27 cellular contexts compared by ENCODE assay signal in the genomic region with DNA sequence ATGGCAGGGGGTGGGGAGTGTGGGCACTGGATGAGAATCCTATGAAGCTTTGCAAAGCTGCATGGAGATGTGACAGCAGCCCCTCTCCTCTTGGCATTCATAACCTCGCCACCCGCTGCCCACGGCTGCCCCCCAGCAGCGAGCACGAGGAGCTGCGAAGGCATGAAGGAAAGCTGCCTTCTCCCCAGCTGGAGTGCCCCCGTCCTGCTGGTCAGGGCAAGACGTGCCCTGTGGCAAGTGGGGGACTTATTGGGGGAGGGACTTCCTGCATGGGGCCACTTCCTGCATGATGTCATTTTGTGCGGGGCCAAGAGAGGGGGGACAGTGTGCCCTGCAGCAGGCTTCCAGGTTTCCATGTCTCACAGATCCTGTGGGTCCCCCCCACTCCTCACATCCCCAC.
A peak's percentile ranks its signal among the peaks of the same experiment; 100 is the strongest.
DNase-seq lines count a peak whose midpoint lies in the region; ATAC-seq and TF ChIP-seq lines count a peak whose summit lies in the region.
"Had no signal": no experiment of that assay in that cellular context is flagged by ENCODE, and none has a peak within 500 bp of the region (broad histone marks: within the 10 kb centered on the region; RNA-seq: fewer than 3 reads in every experiment).

No MANE protein-coding gene starts in this region.

- TF ChIP-seq CTCF in chondrocyte (IDR thresholded peaks at IDR 0.05) (peak; percentile 22), type B pancreatic cell (conservative IDR thresholded peaks at IDR 0.05) (no peak)

- H3K27me3 Mint-ChIP-seq in chondrocyte (ENCODE audit: low read depth) = no peaks in the 10 kb centered on the region
- H3K27me3 Mint-ChIP-seq in type B pancreatic cell = peaks cover 23% of the 10 kb centered on the region
- peaks cover 21% of the 10 kb centered on the region for H3K27me3 Mint-ChIP-seq in stimulated activated naive CD8-positive, alpha-beta T cell treated with anti-CD3 and anti-CD28 coated beads, Interleukin-15, amount 100 ng/mL, for 72 hours
- H3K27me3 Mint-ChIP-seq: stimulated activated naive B cell treated with anti-CD40 and anti-IgM and Interleukin-4, amounts not matched to agents 10 μg/mL and 1 μg/mL and 100 μg/mL, for 72 hours had no signal

- H3K36me3 Mint-ChIP-seq in chondrocyte (ENCODE audit: low read depth) (no peaks in the 10 kb centered on the region), type B pancreatic cell (no peaks in the 10 kb centered on the region)
- H3K36me3 Mint-ChIP-seq: activated CD4-positive, alpha-beta memory T cell treated with anti-CD3 and anti-CD28 coated beads for 36 hours; neural progenitor cell; stimulated activated naive B cell treated with anti-CD40 and anti-IgM and Interleukin-4, amounts not matched to agents 10 μg/mL and 1 μg/mL and 100 μg/mL, for 72 hours had no signal

- no peak overlapping the region for H3K4me3 Mint-ChIP-seq in chondrocyte (ENCODE audit: unreplicated experiment)
- H3K4me3 Mint-ChIP-seq in type B pancreatic cell = no peak overlapping the region
- H3K4me3 Mint-ChIP-seq in stimulated activated naive CD8-positive, alpha-beta T cell treated with anti-CD3 and anti-CD28 coated beads, Interleukin-15, amount 100 ng/mL, for 72 hours = no peak overlapping the region
- H3K4me3 Mint-ChIP-seq: activated CD4-positive, alpha-beta memory T cell treated with anti-CD3 and anti-CD28 coated beads for 36 hours; neural progenitor cell; stimulated activated naive B cell treated with anti-CD40 and anti-IgM and Interleukin-4, amounts not matched to agents 10 μg/mL and 1 μg/mL and 100 μg/mL, for 72 hours had no signal

- ATAC-seq in stimulated activated naive CD8-positive, alpha-beta T cell treated with anti-CD3 and anti-CD28 coated beads, Interleukin-15, amount 100 ng/mL, for 72 hours = no peak
- ATAC-seq in GM21717 (IDR thresholded peaks at IDR 0.05; ENCODE audit: unreplicated experiment) (no peak), GM19324 (IDR thresholded peaks at IDR 0.05; ENCODE audit: low FRiP score, unreplicated experiment) (no peak)
- ATAC-seq: left colon; stimulated activated naive B cell treated with anti-CD40 and anti-IgM and Interleukin-4, amounts not matched to agents 10 μg/mL and 1 μg/mL and 100 μg/mL, for 72 hours had no signal

- DNase-seq in activated CD8-positive, alpha-beta memory T cell treated with anti-CD3 and anti-CD28 coated beads, Interleukin-2, amount 50 U/mL, for 48 hours = peak; percentile 13
- no peak for DNase-seq in activated CD8-positive, alpha-beta memory T cell treated with anti-CD3 and anti-CD28 coated beads for 24 hours
- DNase-seq in chondrocyte (ENCODE audit: low spot score) (no peak), mesenteric fat pad (ENCODE audit: low spot score) (peak; percentile 78), type B pancreatic cell (ENCODE audit: extremely low spot score, unreplicated experiment) (peak; percentile 27)
- DNase-seq in stimulated activated naive CD8-positive, alpha-beta T cell treated with anti-CD3 and anti-CD28 coated beads, Interleukin-15, amount 100 ng/mL, for 72 hours = no peak
- DNase-seq: 8988T; activated CD4-positive, alpha-beta memory T cell treated with anti-CD3 and anti-CD28 coated beads for 36 hours; activated gamma-delta T cell treated with Interleukin-2 at 50 U/mL for 16 hours; activated T-cell treated with anti-CD3 and anti-CD28 coated beads for 4 hours; AML-193; dermis blood vessel endothelial cell; DMS79 treated with DMSO at 0.1 percent for 48 hours; GOT3; KBM-7; left colon; NCI-H146; NCI-H2171 treated with DMSO at 0.1 percent for 48 hours; NCI-H524 treated with DMSO at 0.1 percent for 48 hours; RPMI8226; stimulated activated CD4-positive, alpha-beta T cell treated with anti-CD3 and anti-CD28 coated beads, Interleukin-2, amount 100 ng/mL, for 48 hours; stimulated activated naive B cell treated with anti-CD40 and anti-IgM and Interleukin-4, amounts not matched to agents 10 μg/mL and 1 μg/mL and 100 μg/mL, for 72 hours; T-helper 9 cell; thyroid gland had no signal

- no peaks in the 10 kb centered on the region for H3K9me3 Mint-ChIP-seq in chondrocyte (ENCODE audit: low read depth)
- H3K9me3 Mint-ChIP-seq in type B pancreatic cell = no peaks in the 10 kb centered on the region
- H3K9me3 Mint-ChIP-seq in stimulated activated naive CD8-positive, alpha-beta T cell treated with anti-CD3 and anti-CD28 coated beads, Interleukin-15, amount 100 ng/mL, for 72 hours = no peaks in the 10 kb centered on the region
- H3K9me3 Mint-ChIP-seq: activated CD4-positive, alpha-beta memory T cell treated with anti-CD3 and anti-CD28 coated beads for 36 hours had no signal

- H3K4me1 Mint-ChIP-seq in chondrocyte (ENCODE audit: low read depth) (peaks cover 23% of the 10 kb centered on the region), type B pancreatic cell (ENCODE audit: unreplicated experiment) (peaks cover 18% of the 10 kb centered on the region)
- no peaks in the 10 kb centered on the region for H3K4me1 Mint-ChIP-seq in stimulated activated naive CD8-positive, alpha-beta T cell treated with anti-CD3 and anti-CD28 coated beads, Interleukin-15, amount 100 ng/mL, for 72 hours
- H3K4me1 Mint-ChIP-seq: stimulated activated naive B cell treated with anti-CD40 and anti-IgM and Interleukin-4, amounts not matched to agents 10 μg/mL and 1 μg/mL and 100 μg/mL, for 72 hours had no signal

- H3K27ac Mint-ChIP-seq in chondrocyte (ENCODE audit: unreplicated experiment) (no peak overlapping the region), type B pancreatic cell (no peak overlapping the region)
- H3K27ac Mint-ChIP-seq in stimulated activated naive CD8-positive, alpha-beta T cell treated with anti-CD3 and anti-CD28 coated beads, Interleukin-15, amount 100 ng/mL, for 72 hours = no peak overlapping the region
- H3K27ac Mint-ChIP-seq: activated CD4-positive, alpha-beta memory T cell treated with anti-CD3 and anti-CD28 coated beads for 36 hours; neural progenitor cell; stimulated activated naive B cell treated with anti-CD40 and anti-IgM and Interleukin-4, amounts not matched to agents 10 μg/mL and 1 μg/mL and 100 μg/mL, for 72 hours had no signal

Comparison
In these comparisons a context has a peak if more than half of its experiments do, and no peak if none do; other contexts are left out.
1. DNase-seq: peak in activated CD8-positive, alpha-beta memory T cell treated with anti-CD3 and anti-CD28 coated beads, Interleukin-2, amount 50 U/mL, for 48 hours (single experiment), mesenteric fat pad (single experiment) and type B pancreatic cell (single experiment); none in activated CD8-positive, alpha-beta memory T cell treated with anti-CD3 and anti-CD28 coated beads for 24 hours (single experiment), chondrocyte (single experiment) and stimulated activated naive CD8-positive, alpha-beta T cell treated with anti-CD3 and anti-CD28 coated beads, Interleukin-15, amount 100 ng/mL, for 72 hours (0 of 2).